Comparison of ENCODE assay signal across 10 cellular contexts in genomic region chr16:89476379-89476778, GRCh38. TPM values are rescaled to one million over a fixed set of nuclear protein-coding genes. Genes with fewer than 3 reads are reported as not detected.
DNase-seq lines count a peak whose midpoint lies in the region; ATAC-seq and TF ChIP-seq lines count a peak whose summit lies in the region.
"Had no signal": no experiment of that assay in that cellular context is flagged by ENCODE, and none has a peak within 500 bp of the region (broad histone marks: within the 10 kb centered on the region; RNA-seq: fewer than 3 reads in every experiment).

No MANE protein-coding gene starts in this region.

- DNase-seq in GM06990 (ENCODE audit: extremely low read depth, insufficient read length) (no peak), GM23338 (ENCODE audit: low spot score) (no peak), WTC11 (ENCODE audit: low spot score) (no peak), naive B cell (no peak), NCI-H1694 (lab: John Stamatoyannopoulos, UW) (no peak)
- no peak for DNase-seq in stimulated activated naive CD4-positive, alpha-beta T cell (lab: John Stamatoyannopoulos, UW)
- no peak for DNase-seq in stimulated activated CD4-positive, alpha-beta T cell treated with anti-CD3 and anti-CD28 coated beads, Interleukin-2, amount 100 ng/mL, for 24 hours
- no peak for DNase-seq in central memory CD4-positive, alpha-beta T cell
- DNase-seq: T1000, upper lobe of left lung had no signal

- H3K36me3 Mint-ChIP-seq in GM23338 (ENCODE audit: low read depth) (peaks cover 3% of the 10 kb centered on the region), WTC11 (no peaks in the 10 kb centered on the region), naive B cell (peaks cover 5 to 7% of the 10 kb centered on the region in 2 donors)

- H3K4me1 Mint-ChIP-seq in GM23338 (peaks cover 66% of the 10 kb centered on the region), WTC11 (peaks cover 72% of the 10 kb centered on the region), naive B cell (peaks cover 72 to 96% (median 86%) of the 10 kb centered on the region in 3 donors)

- TF ChIP-seq CTCF in GM06990 (IDR thresholded peaks at IDR 0.05; ENCODE audit: insufficient read depth, low read length, poor library complexity, severe bottlenecking) (no peak), GM23338 (conservative IDR thresholded peaks at IDR 0.05; ENCODE audit: low read depth in 2 of 2) (no peak), WTC11 (IDR thresholded peaks at IDR 0.05) (no peak)

- peak; percentile 59 for ATAC-seq in GM23338
- ATAC-seq in WTC11, result peak; percentile 30
- ATAC-seq in naive B cell (ENCODE audit: low read depth in 2 of 2), result peak; percentile 5 to 11

- peak overlapping the region; percentile 40; the same call in 1 of the 2 replicates for H3K4me2 ChIP-seq in GM23338

- peaks cover 13% of the 10 kb centered on the region for H3K27me3 Mint-ChIP-seq in GM23338 (ENCODE audit: insufficient read depth, low read depth, poor library complexity)
- H3K27me3 Mint-ChIP-seq in WTC11 (ENCODE audit: low read depth), result no peaks in the 10 kb centered on the region
- H3K27me3 Mint-ChIP-seq in naive B cell, result no peaks in the 10 kb centered on the region

- CTCF ChIA-PET in WTC11 (lab: Charles Lee), result no interaction called here

- POLR2A ChIA-PET in WTC11 (lab: Charles Lee), result no interaction called here

- H3K4me3 Mint-ChIP-seq in GM23338 (no peak overlapping the region; the same call in 2 of the 3 replicates), WTC11 (no peak overlapping the region), naive B cell (peak overlapping the region; percentile 55 to 91 (median 74))

- H3K9me3 Mint-ChIP-seq in GM23338 (no peaks in the 10 kb centered on the region; the same call in 2 of the 3 replicates), WTC11 (peaks cover 3% of the 10 kb centered on the region; the same call in 1 of the 2 replicates), naive B cell (no peaks in the 10 kb centered on the region)

- H3K9me2 ChIP-seq in GM23338 (ENCODE audit: insufficient read depth), result no peaks in the 10 kb centered on the region

- no peaks in the 10 kb centered on the region for H3K27me3 ChIP-seq in GM06990 (replicated peaks; ENCODE audit: control insufficient read depth, insufficient read depth, low read length)
- H3K27me3 ChIP-seq in GM23338 (ENCODE audit: insufficient read depth), result no peaks in the 10 kb centered on the region
- H3K27me3 ChIP-seq: upper lobe of left lung had no signal

- H3F3A ChIP-seq in GM23338 (replicated peaks; ENCODE audit: low read depth), result peaks cover 6% of the 10 kb centered on the region; the same call in 1 of the 2 replicates

- H3K36me3 ChIP-seq in GM06990 (ENCODE audit: control insufficient read depth, insufficient read depth, low read length) (no peaks in the 10 kb centered on the region; the same call in none of the 2 replicates), GM23338 (ENCODE audit: insufficient read depth) (no peaks in the 10 kb centered on the region)
- H3K36me3 ChIP-seq: upper lobe of left lung had no signal

- H3K79me2 ChIP-seq in GM23338 (replicated peaks; ENCODE audit: insufficient read depth), result peaks cover 100% of the 10 kb centered on the region

- H3K27ac ChIP-seq in GM23338 (ENCODE audit: low read depth), result peak overlapping the region; percentile 64

- 0 out of 2 replicates have a peak overlapping the region, but pooled peaks have one; percentile 4 for H3K27ac Mint-ChIP-seq in GM23338
- H3K27ac Mint-ChIP-seq in WTC11, result peak overlapping the region; percentile 69
- peak overlapping the region; percentile 36 to 95 (median 86) for H3K27ac Mint-ChIP-seq in naive B cell

- H3K4me3 ChIP-seq in GM06990 (replicated peaks; ENCODE audit: low read depth, low read length) (peak overlapping the region; percentile 27; the same call in 1 of the 2 replicates), GM23338 (no peak overlapping the region)
- H3K4me3 ChIP-seq: upper lobe of left lung had no signal

- peaks cover 63% of the 10 kb centered on the region for H3K4me1 ChIP-seq in GM23338 (ENCODE audit: insufficient read depth)

- H4K20me1 ChIP-seq in GM23338 (replicated peaks; ENCODE audit: insufficient read depth), result peaks cover 100% of the 10 kb centered on the region

- no peak overlapping the region for H2AFZ ChIP-seq in GM23338

TF ChIP-seq in GM23338, 12 proteins besides CTCF, POLR2A, EP300 and RAD21 (continues in another document):
- no peak for TF ChIP-seq ZNF331 (CRISPR knock-in tag; IDR thresholded peaks at IDR 0.05; ENCODE audit: low read depth)
- no peak for TF ChIP-seq POLR2AphosphoS5 (IDR thresholded peaks at IDR 0.05; ENCODE audit: low read depth)
- TF ChIP-seq EZH2 (IDR thresholded peaks at IDR 0.05; ENCODE audit: low read depth, unreplicated experiment), result no peak
- no peak for TF ChIP-seq EZH2phosphoT487 (IDR thresholded peaks at IDR 0.05; ENCODE audit: unreplicated experiment)
- no peak for TF ChIP-seq CREB1 (CRISPR knock-in tag; IDR thresholded peaks at IDR 0.05; ENCODE audit: low read depth)
- TF ChIP-seq STAT1 (IDR thresholded peaks at IDR 0.05; ENCODE audit: unreplicated experiment), result no peak
- no peak for TF ChIP-seq NANOG (IDR thresholded peaks at IDR 0.05; ENCODE audit: borderline replicate concordance)
- TF ChIP-seq JUNB (IDR thresholded peaks at IDR 0.05; ENCODE audit: unreplicated experiment), result no peak

TF ChIP-seq in WTC11, 78 proteins besides CTCF, POLR2A, EP300 and RAD21:
- TF ChIP-seq, protein P1, sequence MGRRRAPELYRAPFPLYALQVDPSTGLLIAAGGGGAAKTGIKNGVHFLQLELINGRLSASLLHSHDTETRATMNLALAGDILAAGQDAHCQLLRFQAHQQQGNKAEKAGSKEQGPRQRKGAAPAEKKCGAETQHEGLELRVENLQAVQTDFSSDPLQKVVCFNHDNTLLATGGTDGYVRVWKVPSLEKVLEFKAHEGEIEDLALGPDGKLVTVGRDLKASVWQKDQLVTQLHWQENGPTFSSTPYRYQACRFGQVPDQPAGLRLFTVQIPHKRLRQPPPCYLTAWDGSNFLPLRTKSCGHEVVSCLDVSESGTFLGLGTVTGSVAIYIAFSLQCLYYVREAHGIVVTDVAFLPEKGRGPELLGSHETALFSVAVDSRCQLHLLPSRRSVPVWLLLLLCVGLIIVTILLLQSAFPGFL (CRISPR knock-in tag; IDR thresholded peaks at IDR 0.05; ENCODE audit: borderline replicate concordance), result no peak
- TF ChIP-seq ZNF121 (CRISPR knock-in tag; IDR thresholded peaks at IDR 0.05) (peak; percentile 85), NFATC4 (CRISPR knock-in tag; IDR thresholded peaks at IDR 0.05) (no peak)
TF ChIP-seq in WTC11: peak in this region for 1.

RNA-seq across cellular contexts. Expression of gene ANKRD11, which starts 14.0 kb away (rescaled TPM):
- 114 and 159 TPM in 2 replicates for total RNA-seq in GM23338 (2014; rRNA removed; shearing (Covaris generic))
- polyA plus RNA-seq in GM23338 (2016; fragmentation: Nextera tagmentation; extraction: Ambion mirVana), result 130 and 140 TPM in 2 replicates
- total RNA-seq in WTC11 (2021), result 142 to 184 TPM (median 146 TPM) in 3 replicates
- polyA plus RNA-seq in naive B cell (ENCODE audit: low read depth in 6 of 6), result 10 to 100 TPM in 3 of 6 donors, 1 to 10 TPM in 2, under 1 TPM in 1; 0.78 to 24.8 (median 10.1) TPM

RNA-seq across cellular contexts. Expression of gene SPG7, which starts 31.8 kb away (rescaled TPM):
- total RNA-seq in GM23338 (2014; rRNA removed; shearing (Covaris generic)), result 267 and 326 TPM in 2 replicates
- polyA plus RNA-seq in GM23338 (2016; fragmentation: Nextera tagmentation; extraction: Ambion mirVana) (69.4 and 77.1 TPM in 2 replicates), naive B cell (ENCODE audit: low read depth in 6 of 6) (10 to 100 TPM; 34.8 to 54.1 (median 40.0) TPM)
- 132 to 141 TPM (median 133 TPM) in 3 replicates for total RNA-seq in WTC11 (2021)

Comparison
In these comparisons a context has a peak if more than half of its experiments do, and no peak if none do; other contexts are left out.
1. ATAC-seq: peak in every context shown above with its lines; median percentile 59 in GM23338; 30 in WTC11; 8 in naive B cell.
2. H3K27ac Mint-ChIP-seq: peak in every context shown above with its lines; median percentile 86 in naive B cell; 69 in WTC11; 4 in GM23338.
3. H3K4me3 Mint-ChIP-seq: peak in naive B cell (8 of 8); none in GM23338 (single experiment) and WTC11 (single experiment).